20 cellular contexts compared by ENCODE assay signal in genomic region chr12:109561711-109562030, GRCh38. TPM values are rescaled to one million over a fixed set of nuclear protein-coding genes. Genes with fewer than 3 reads are reported as not detected.
DNase-seq lines count a peak whose midpoint lies in the region; ATAC-seq and TF ChIP-seq lines count a peak whose summit lies in the region.
"Had no signal": no experiment of that assay in that cellular context is flagged by ENCODE, and none has a peak within 500 bp of the region (broad histone marks: within the 10 kb centered on the region; RNA-seq: fewer than 3 reads in every experiment).

No MANE protein-coding gene starts in this region.

- H2BK15ac ChIP-seq in H9 (ENCODE audit: low read depth, low read length), result no peak overlapping the region

- no peaks in the 10 kb centered on the region for H3K79me1 ChIP-seq in H9 (ENCODE audit: insufficient read depth, low read depth, low read length, poor library complexity, severe bottlenecking)

- WGBS in H9 (ENCODE audit: extremely low coverage, insufficient read length, low lambda C conversion rate), result no CpG with 5 or more reads among the region's 10 CpGs

- H3K27me3 Mint-ChIP-seq in H9 (ENCODE audit: low read depth) (no peaks in the 10 kb centered on the region), neural crest cell (ENCODE audit: low read depth) (no peaks in the 10 kb centered on the region)
- H3K27me3 Mint-ChIP-seq in activated CD4-positive, alpha-beta T cell treated with anti-CD3 and anti-CD28 coated beads for 36 hours, result no peaks in the 10 kb centered on the region
- H3K27me3 Mint-ChIP-seq: B cell; CD4-positive, alpha-beta T cell; CD8-positive, alpha-beta memory T cell had no signal

- H3K27ac ChIP-seq in 22Rv1 (peak overlapping the region; percentile 31; the same call in 1 of the 2 replicates), H9 (ENCODE audit: insufficient read length, low read depth, low read length) (no peak overlapping the region), WERI-Rb-1 (peak overlapping the region; percentile 79), osteoblast (ENCODE audit: low read depth, low read length) (no peak overlapping the region)
- H3K27ac ChIP-seq: BLaER1 treated with 17β-estradiol and CSF1 and Interleukin-3, amounts not matched to agents 10 nM and 100 nM; GM23248 had no signal

- H3K27me3 ChIP-seq in H9 (ENCODE audit: insufficient read depth, low read length) (no peaks in the 10 kb centered on the region), WERI-Rb-1 (ENCODE audit: insufficient read depth, low read depth, severe bottlenecking) (no peaks in the 10 kb centered on the region), osteoblast (ENCODE audit: insufficient read depth, low read length) (no peaks in the 10 kb centered on the region)
- H3K27me3 ChIP-seq: BLaER1 treated with 17β-estradiol and CSF1 and Interleukin-3, amounts not matched to agents 10 nM and 100 nM had no signal

- H3K4ac ChIP-seq in H9 (ENCODE audit: low read depth, low read length), result no peak overlapping the region

- no peak overlapping the region for H2BK12ac ChIP-seq in H9 (ENCODE audit: insufficient read length, low read depth, low read length)

- H3K56ac ChIP-seq in H9 (ENCODE audit: insufficient read length, low read depth, low read length), result no peak overlapping the region

- H4K8ac ChIP-seq in H9 (replicated peaks; ENCODE audit: insufficient read length, low read depth, low read length), result no peak overlapping the region

- H3K36me3 ChIP-seq in WERI-Rb-1, result peaks cover 50% of the 10 kb centered on the region
- H3K36me3 ChIP-seq in osteoblast (ENCODE audit: insufficient read depth, low read length), result peaks cover 8% of the 10 kb centered on the region

- H2BK5ac ChIP-seq in H9 (ENCODE audit: insufficient read length, low read length), result no peak overlapping the region

- ATAC-seq in activated CD4-positive, alpha-beta T cell treated with anti-CD3 and anti-CD28 coated beads for 36 hours, result no peak
- ATAC-seq: HCT116 had no signal

- H3K9me3 Mint-ChIP-seq in H9 (no peaks in the 10 kb centered on the region; a peak in 2 of 5 replicates), neural crest cell (no peaks in the 10 kb centered on the region)
- H3K9me3 Mint-ChIP-seq in activated CD4-positive, alpha-beta T cell treated with anti-CD3 and anti-CD28 coated beads for 36 hours (ENCODE audit: low read depth), result no peaks in the 10 kb centered on the region
- H3K9me3 Mint-ChIP-seq: CD4-positive, alpha-beta T cell had no signal

- H2AK5ac ChIP-seq in H9 (ENCODE audit: insufficient read length, low read length), result no peak overlapping the region

- no peak overlapping the region for H4K5ac ChIP-seq in H9 (ENCODE audit: insufficient read length, low read depth, low read length)

- H3K4me1 Mint-ChIP-seq in H9 (peaks cover 0 to 3% of the 10 kb centered on the region in 2 experiments; a peak in 1 of 4 replicates), neural crest cell (peaks cover 9% of the 10 kb centered on the region)
- H3K4me1 Mint-ChIP-seq in activated CD4-positive, alpha-beta T cell treated with anti-CD3 and anti-CD28 coated beads for 36 hours, result no peaks in the 10 kb centered on the region
- H3K4me1 Mint-ChIP-seq: B cell; CD14-positive monocyte; CD8-positive, alpha-beta memory T cell had no signal

- no peak overlapping the region for H2BK120ac ChIP-seq in H9 (ENCODE audit: low read depth, low read length, poor library complexity, severe bottlenecking)

- no peaks in the 10 kb centered on the region for H3K23me2 ChIP-seq in H9 (ENCODE audit: insufficient read length, low read depth, low read length, poor library complexity, severe bottlenecking)

- intact Hi-C loops in activated CD4-positive, alpha-beta T cell treated with anti-CD3 and anti-CD28 coated beads for 36 hours (cut with DNase I, micrococcal nuclease), result no loop called here

- H3K14ac ChIP-seq in H9 (ENCODE audit: insufficient read depth, low read length), result no peak overlapping the region

- H3K4me3 ChIP-seq in WERI-Rb-1 (ENCODE audit: low read depth, low read length) (no peak overlapping the region), osteoblast (ENCODE audit: insufficient read depth, low read length) (no peak overlapping the region)
- H3K4me3 ChIP-seq: GM23248 had no signal

- no peak overlapping the region for H3T11ph ChIP-seq in H9 (ENCODE audit: low read length)

- DNase-seq in H9 (no peak), WERI-Rb-1 (no peak), neural crest cell (ENCODE audit: low read depth, low spot score) (no peak), retina (no peak), osteoblast (ENCODE audit: insufficient read length, low spot score, missing footprints) (no peak)
- no peak for DNase-seq in stimulated activated CD4-positive, alpha-beta T cell treated with anti-CD3 and anti-CD28 coated beads, Interleukin-2, amount 100 ng/mL, for 24 hours
- no peak for DNase-seq in activated CD4-positive, alpha-beta T cell treated with anti-CD3 and anti-CD28 coated beads for 36 hours
- DNase-seq: CD4-positive, alpha-beta T cell; CD8-positive, alpha-beta memory T cell; DMS 273 treated with DMSO at 0.1 percent for 48 hours; DMS53; DMS79 treated with DMSO at 0.1 percent for 48 hours; GF-D8; GM23248; H7 had no signal

- H3K4me2 ChIP-seq in H9 (ENCODE audit: insufficient read depth, insufficient read length, low read length) (no peak overlapping the region), osteoblast (ENCODE audit: insufficient read depth, low read length) (no peak overlapping the region)

- H3K4me1 ChIP-seq in H9 (ENCODE audit: insufficient read depth, low read length) (no peaks in the 10 kb centered on the region), osteoblast (ENCODE audit: insufficient read depth, low read length) (peaks cover 10% of the 10 kb centered on the region)

- no peak overlapping the region for H2BK20ac ChIP-seq in H9 (ENCODE audit: low read depth, low read length, poor library complexity, severe bottlenecking)

- no peak overlapping the region for H3K18ac ChIP-seq in H9 (ENCODE audit: insufficient read length, low read depth, low read length)

- H3K27ac Mint-ChIP-seq in H9, result peak overlapping the region in 2 of 3 experiments; percentile 12 to 77; a peak in 3 of 7 replicates
- peak overlapping the region; percentile 72 for H3K27ac Mint-ChIP-seq in neural crest cell (ENCODE audit: unreplicated experiment)
- H3K27ac Mint-ChIP-seq in activated CD4-positive, alpha-beta T cell treated with anti-CD3 and anti-CD28 coated beads for 36 hours, result no peak overlapping the region
- H3K27ac Mint-ChIP-seq: B cell; CD4-positive, alpha-beta T cell; CD8-positive, alpha-beta memory T cell had no signal

- H3K36me3 Mint-ChIP-seq in H9 (ENCODE audit: insufficient read depth in 1 of 3, low read depth in 3 of 3) (peaks cover 14 to 29% (median 16%) of the 10 kb centered on the region in 3 experiments), neural crest cell (ENCODE audit: low read depth) (no peaks in the 10 kb centered on the region)
- peaks cover 34% of the 10 kb centered on the region for H3K36me3 Mint-ChIP-seq in activated CD4-positive, alpha-beta T cell treated with anti-CD3 and anti-CD28 coated beads for 36 hours (ENCODE audit: low read depth)

- H4K91ac ChIP-seq in H9 (ENCODE audit: insufficient read length, low read depth, low read length), result no peak overlapping the region

- POLR2A ChIA-PET in activated CD4-positive, alpha-beta T cell treated with anti-CD3 and anti-CD28 coated beads for 36 hours (lab: Charles Lee), result no interaction called here

- H3K23ac ChIP-seq in H9 (ENCODE audit: insufficient read length, low read depth, low read length), result no peak overlapping the region

- H2AFZ ChIP-seq in H9 (ENCODE audit: low read length), result no peak overlapping the region
- H2AFZ ChIP-seq in osteoblast (ENCODE audit: low read length), result no peak overlapping the region
- H2AFZ ChIP-seq: GM23248 had no signal

- H3K9me3 ChIP-seq in H9 (ENCODE audit: control insufficient read depth, low read depth, low read length), result no peaks in the 10 kb centered on the region
- no peaks in the 10 kb centered on the region for H3K9me3 ChIP-seq in WERI-Rb-1 (ENCODE audit: severe bottlenecking)
- no peaks in the 10 kb centered on the region for H3K9me3 ChIP-seq in osteoblast (ENCODE audit: low read depth, low read length)

- no peaks in the 10 kb centered on the region for H3K79me2 ChIP-seq in H9 (ENCODE audit: insufficient read depth, low read length)
- H3K79me2 ChIP-seq in osteoblast (ENCODE audit: insufficient read depth, low read length), result no peaks in the 10 kb centered on the region

- H4K20me1 ChIP-seq in H9 (ENCODE audit: control insufficient read depth, insufficient read depth, insufficient read length) (no peaks in the 10 kb centered on the region), osteoblast (ENCODE audit: insufficient read depth, low read length) (no peaks in the 10 kb centered on the region)

- TF ChIP-seq CTCF in 22Rv1 (IDR thresholded peaks at IDR 0.05) (no peak), H9 (conservative IDR thresholded peaks at IDR 0.05) (no peak), WERI-Rb-1 (IDR thresholded peaks at IDR 0.05; ENCODE audit: low read depth, low read length) (no peak), neural crest cell (conservative IDR thresholded peaks at IDR 0.05) (no peak), osteoblast (IDR thresholded peaks at IDR 0.05; ENCODE audit: extremely low read depth, low read depth, low read length) (no peak)

- no peak overlapping the region for H3K9ac ChIP-seq in H9 (ENCODE audit: extremely low read depth, insufficient read length, low read length)
- H3K9ac ChIP-seq: BLaER1 treated with 17β-estradiol and CSF1 and Interleukin-3, amounts not matched to agents 10 nM and 100 nM; GM23248 had no signal

- CTCF ChIA-PET in activated CD4-positive, alpha-beta T cell treated with anti-CD3 and anti-CD28 coated beads for 36 hours (lab: Charles Lee), result no interaction called here

- H3K4me3 Mint-ChIP-seq in H9, result no peak overlapping the region
- H3K4me3 Mint-ChIP-seq in neural crest cell, result no peak overlapping the region
- H3K4me3 Mint-ChIP-seq in activated CD4-positive, alpha-beta T cell treated with anti-CD3 and anti-CD28 coated beads for 36 hours, result no peak overlapping the region
- H3K4me3 Mint-ChIP-seq: B cell; CD14-positive monocyte; CD4-positive, alpha-beta T cell; CD8-positive, alpha-beta memory T cell had no signal

RNA-seq across cellular contexts. Expression of gene MMAB, which starts 11.6 kb away (rescaled TPM):
- total RNA-seq in H9 (2021) (22.5 and 24.3 TPM in 2 replicates), neural crest cell (84.9 and 95.6 TPM in 2 replicates), osteoblast (34.4 and 35.7 TPM in 2 replicates)
- total RNA-seq in activated CD4-positive, alpha-beta T cell treated with anti-CD3 and anti-CD28 coated beads for 36 hours, result 10 to 100 TPM; 37.7 to 44.3 TPM

RNA-seq across cellular contexts. Expression of gene MVK, which starts 11.9 kb away (rescaled TPM):
- total RNA-seq in H9 (2021) (17.4 and 19.2 TPM in 2 replicates), neural crest cell (59.3 and 63.9 TPM in 2 replicates), osteoblast (31.1 and 31.2 TPM in 2 replicates)
- 10 to 100 TPM; 17.8 to 18.7 TPM for total RNA-seq in activated CD4-positive, alpha-beta T cell treated with anti-CD3 and anti-CD28 coated beads for 36 hours

Comparison
In these comparisons a context has a peak if more than half of its experiments do, and no peak if none do; other contexts are left out.
1. H3K27ac ChIP-seq: peak in 22Rv1 (single experiment) and WERI-Rb-1 (single experiment); none in H9 (single experiment) and osteoblast (single experiment).